In the genomic region with DNA sequence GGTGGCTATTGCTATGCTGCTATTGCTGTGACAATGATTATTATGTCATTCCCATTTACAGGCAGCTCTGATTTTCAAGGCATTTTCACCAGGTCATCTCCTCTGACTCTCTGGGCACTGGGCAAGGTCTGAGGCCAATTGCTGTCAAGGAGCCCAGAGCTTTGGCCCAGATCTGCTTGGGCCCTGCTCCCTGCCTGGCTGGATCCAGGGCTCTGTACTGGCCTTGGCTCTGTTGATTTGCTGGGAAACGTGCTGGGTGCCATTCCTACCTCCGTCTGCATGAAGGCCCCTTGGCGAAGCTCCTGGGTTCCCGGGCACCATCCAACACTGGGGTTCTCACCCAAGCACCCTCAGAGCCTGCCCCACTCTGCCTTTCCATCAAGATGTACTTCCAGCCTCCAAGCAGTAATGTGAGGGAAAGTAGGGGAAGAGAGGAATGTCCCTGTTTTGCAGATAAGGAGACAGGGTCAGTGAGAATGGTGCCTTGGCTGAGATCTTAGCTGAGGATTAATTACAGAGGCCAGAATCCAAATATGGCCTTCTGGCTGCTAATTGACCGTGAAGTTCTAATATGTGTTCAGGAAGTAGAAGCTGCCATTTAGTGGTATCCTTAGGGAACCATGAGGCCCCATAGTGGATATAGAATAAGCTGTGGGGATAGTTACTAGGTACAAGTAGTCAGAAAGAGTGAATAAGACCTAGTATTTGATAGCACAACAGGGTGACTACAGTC, we compare ENCODE assay signal across 11 cellular contexts.
"Had no signal": no experiment of that assay in that cellular context is flagged by ENCODE, and none has a peak within 500 bp of the region (broad histone marks: within the 10 kb centered on the region; RNA-seq: fewer than 3 reads in every experiment).

No MANE protein-coding gene starts in this region.

- H3K9me3 ChIP-seq: body of pancreas, pancreas had no signal

- H3K4me1 ChIP-seq: body of pancreas, pancreas, transverse colon had no signal

- FAIRE-seq: pancreas had no signal

- H3K27ac ChIP-seq: body of pancreas, pancreas, transverse colon had no signal

- H3K4me3 ChIP-seq: body of pancreas, lung, pancreas, transverse colon had no signal

- H3K27me3 ChIP-seq: body of pancreas, pancreas, transverse colon had no signal

- DNase-seq: activated CD4-positive, alpha-beta T cell treated with anti-CD3 and anti-CD28 coated beads, Interleukin-2, amount 50 U/mL, for 48 hours; activated CD4-positive, CD25-positive, alpha-beta regulatory T cell treated with anti-CD3 and anti-CD28 coated beads, Interleukin-2, amount 50 U/mL, for 72 hours; activated effector memory CD4-positive, alpha-beta T cell treated with anti-CD3 and anti-CD28 coated beads, Interleukin-2, amount 50 U/mL, for 16 hours; body of pancreas; effector memory CD4-positive, alpha-beta T cell; foreskin fibroblast; midbrain; pancreas; stimulated activated CD4-positive, alpha-beta T cell treated with anti-CD3 and anti-CD28 coated beads, Interleukin-2, amount 100 ng/mL, for 48 hours; transverse colon had no signal
